ENCODE assay signal across 1 cellular context in the genomic region with DNA sequence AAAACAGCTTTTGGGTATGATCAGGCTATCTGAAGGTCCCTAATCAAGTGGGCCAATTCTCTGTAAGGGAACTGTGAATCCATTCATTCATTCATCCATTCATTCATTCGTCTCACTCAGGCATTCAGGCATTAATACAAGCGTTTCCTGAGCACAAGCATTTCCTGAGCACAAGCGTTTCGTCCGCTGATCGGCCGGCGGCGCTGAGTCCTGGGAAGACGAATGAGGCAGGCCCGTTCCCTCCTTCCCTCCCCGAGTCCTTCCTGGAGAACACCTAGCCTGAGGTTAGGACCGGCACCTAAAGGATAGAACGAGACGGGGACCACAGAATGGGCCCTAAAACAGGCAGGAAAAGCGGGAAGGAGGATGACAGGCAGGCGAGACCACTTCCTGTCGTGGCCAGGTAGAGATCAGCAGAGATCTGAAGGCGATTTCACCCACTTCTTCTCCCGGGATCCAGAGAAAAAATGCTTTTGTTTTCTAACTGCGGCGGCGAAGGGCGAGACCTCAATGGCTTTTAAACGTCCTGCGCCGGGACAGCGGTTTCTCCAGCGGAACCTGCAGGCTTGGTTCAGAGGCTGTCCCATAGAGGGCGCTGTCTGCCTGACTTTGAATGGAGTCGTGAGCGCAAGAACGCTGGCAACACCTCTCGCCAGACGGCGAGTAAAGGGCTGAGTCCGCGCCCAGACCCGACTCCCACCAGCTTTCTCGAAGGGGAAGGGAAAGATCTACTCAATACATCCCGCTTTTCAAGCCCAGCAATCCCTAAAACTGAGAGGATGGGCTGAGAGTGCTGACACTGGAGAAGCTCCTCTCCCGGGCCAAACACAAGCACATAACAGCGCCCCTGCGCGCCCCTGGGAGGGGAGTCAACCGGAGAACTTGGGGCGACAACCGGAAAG.
TF ChIP-seq lines count a peak whose summit lies in the region.

No MANE protein-coding gene starts in this region.

TF ChIP-seq in SK-N-SH treated with all-trans-retinoic acid at 6 μM for 48 hours, 23 proteins besides CTCF, POLR2A, EP300 and RAD21 (continued from another document):
- TF ChIP-seq PPARA (CRISPR knock-in tag; IDR thresholded peaks at IDR 0.05; ENCODE audit: borderline replicate concordance) = no peak
- TF ChIP-seq ESRRG (CRISPR knock-in tag; IDR thresholded peaks at IDR 0.05) = no peak
- no peak for TF ChIP-seq ISL1 (CRISPR knock-in tag; IDR thresholded peaks at IDR 0.05)
- TF ChIP-seq ZNF8 (CRISPR knock-in tag; IDR thresholded peaks at IDR 0.05) = no peak
- no peak for TF ChIP-seq CSDC2 (CRISPR knock-in tag; IDR thresholded peaks at IDR 0.05)
- TF ChIP-seq TOX (CRISPR knock-in tag; IDR thresholded peaks at IDR 0.05; ENCODE audit: borderline replicate concordance) = no peak
- TF ChIP-seq ZFP30 (CRISPR knock-in tag; IDR thresholded peaks at IDR 0.05) = no peak
- TF ChIP-seq PATZ1 (CRISPR knock-in tag; IDR thresholded peaks at IDR 0.05; ENCODE audit: borderline replicate concordance) = no peak
- no peak for TF ChIP-seq CSRNP3 (CRISPR knock-in tag; IDR thresholded peaks at IDR 0.05)
- no peak for TF ChIP-seq ZFP3 (CRISPR knock-in tag; IDR thresholded peaks at IDR 0.05)
- TF ChIP-seq ZNF70 (CRISPR knock-in tag; IDR thresholded peaks at IDR 0.05) = no peak
- no peak for TF ChIP-seq POU6F1 (CRISPR knock-in tag; IDR thresholded peaks at IDR 0.05; ENCODE audit: borderline replicate concordance, low read depth)
- TF ChIP-seq TCF4 (CRISPR knock-in tag; IDR thresholded peaks at IDR 0.05; ENCODE audit: borderline replicate concordance) = no peak
- TF ChIP-seq, protein P1, sequence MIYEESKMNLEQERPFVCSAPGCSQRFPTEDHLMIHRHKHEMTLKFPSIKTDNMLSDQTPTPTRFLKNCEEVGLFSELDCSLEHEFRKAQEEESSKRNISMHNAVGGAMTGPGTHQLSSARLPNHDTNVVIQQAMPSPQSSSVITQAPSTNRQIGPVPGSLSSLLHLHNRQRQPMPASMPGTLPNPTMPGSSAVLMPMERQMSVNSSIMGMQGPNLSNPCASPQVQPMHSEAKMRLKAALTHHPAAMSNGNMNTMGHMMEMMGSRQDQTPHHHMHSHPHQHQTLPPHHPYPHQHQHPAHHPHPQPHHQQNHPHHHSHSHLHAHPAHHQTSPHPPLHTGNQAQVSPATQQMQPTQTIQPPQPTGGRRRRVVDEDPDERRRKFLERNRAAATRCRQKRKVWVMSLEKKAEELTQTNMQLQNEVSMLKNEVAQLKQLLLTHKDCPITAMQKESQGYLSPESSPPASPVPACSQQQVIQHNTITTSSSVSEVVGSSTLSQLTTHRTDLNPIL (CRISPR knock-in tag; IDR thresholded peaks at IDR 0.05; ENCODE audit: low read depth) = no peak
- no peak for TF ChIP-seq ZC3H10 (CRISPR knock-in tag; IDR thresholded peaks at IDR 0.05)
- TF ChIP-seq BACH2 (CRISPR knock-in tag; IDR thresholded peaks at IDR 0.05; ENCODE audit: borderline replicate concordance) = no peak
